Comparison of ENCODE assay signal across 8 cellular contexts in the genomic region with DNA sequence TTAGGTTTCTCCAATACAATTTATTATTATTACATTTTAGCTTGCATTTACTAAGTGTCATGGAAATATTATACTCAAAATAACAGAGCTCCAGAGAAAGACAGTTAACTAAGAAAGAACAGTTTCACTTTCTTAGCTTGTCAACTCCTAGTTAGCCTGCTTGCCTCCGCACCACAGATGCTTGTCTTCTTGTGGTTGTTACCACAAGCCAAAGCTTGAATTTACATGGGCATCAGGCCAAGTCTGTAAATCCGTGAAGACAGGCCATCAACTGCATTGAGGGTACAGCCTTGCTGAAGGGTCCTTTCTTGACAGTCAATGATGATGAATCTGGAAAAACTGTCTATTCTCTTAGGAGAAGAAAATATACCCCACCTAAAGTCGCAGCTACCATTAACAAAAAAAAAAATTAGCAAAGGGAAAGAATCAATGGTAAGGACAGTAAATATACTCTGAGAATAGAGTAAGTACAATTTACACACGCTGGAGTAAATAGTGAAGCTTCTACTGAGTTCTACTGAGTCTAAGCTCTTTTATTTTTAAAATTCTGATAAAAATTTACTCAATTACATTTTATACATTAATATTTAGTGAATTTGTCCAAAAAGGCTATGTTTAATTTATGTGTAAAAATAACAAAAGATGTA. TPM values are rescaled to one million over a fixed set of nuclear protein-coding genes. Genes with fewer than 3 reads are reported as not detected.
DNase-seq lines count a peak whose midpoint lies in the region; ATAC-seq and TF ChIP-seq lines count a peak whose summit lies in the region.

No MANE protein-coding gene starts in this region.

- H3K27ac Mint-ChIP-seq in T-cell, result peak overlapping the region; percentile 23 to 30

- no peaks in the 10 kb centered on the region for H3K27me3 ChIP-seq in body of pancreas

- H3K36me3 Mint-ChIP-seq in T-cell, result peaks cover 15% of the 10 kb centered on the region

- H3K4me3 Mint-ChIP-seq in T-cell, result peak overlapping the region; percentile 49 to 72 (median 53)

- H3K27ac ChIP-seq in body of pancreas (no peak overlapping the region), caudate nucleus (ENCODE audit: low read depth, low read length) (no peak overlapping the region)

- peaks cover 17 to 20% (median 20%) of the 10 kb centered on the region in 3 donors for H3K4me1 Mint-ChIP-seq in T-cell

- peaks cover 5% of the 10 kb centered on the region for H3K4me1 ChIP-seq in body of pancreas

- peaks cover 0 to 4% of the 10 kb centered on the region in 2 donors for H3K36me3 ChIP-seq in body of pancreas (replicated peaks in 1 of 2; ENCODE audit: insufficient read depth in 1 of 2, low read depth in 2 of 2)

- DNase-seq in CMK (ENCODE audit: low read depth) (peak; percentile 32), T-cell (peak in 33 of 34 experiments; percentile 10 to 63 (median 45)), body of pancreas (peak in 3 of 4 donors; percentile 35 to 47 (median 42)), smooth muscle cell of the brain vasculature (ENCODE audit: low read depth, low spot score) (peak; percentile 62), caudate nucleus (lab: John Stamatoyannopoulos, UW) (no peak), dedifferentiated amniotic fluid mesenchymal stem cell (ENCODE audit: extremely low spot score) (no peak)

- CTCF ChIA-PET in T-cell (lab: Charles Lee), result interaction anchor here (0.6 to 1.2 kb wide), 7 partner anchors 16 to 225 kb away, joined by 3 to 4 read pairs (median 3); partner anchors contain the start of gene DENND5A (in 1 of the 2)

- POLR2A ChIA-PET in T-cell (lab: Charles Lee), result interaction anchor here (0.6 to 1.3 kb wide), 8 partner anchors 9 to 179 kb away, joined by 3 to 5 read pairs (median 4); partner anchors contain the start of gene ZNF143 (in 1 of the 2)

- intact Hi-C loops in body of pancreas (cut with DNase I), result no loop called here

- no peak for TF ChIP-seq POLR2A in body of pancreas (IDR thresholded peaks at IDR 0.05)

- H3K4me3 ChIP-seq in body of pancreas, result no peak overlapping the region

- H3K9me3 ChIP-seq in body of pancreas, result no peaks in the 10 kb centered on the region

- TF ChIP-seq CTCF in body of pancreas (IDR thresholded peaks at IDR 0.05), result no peak

- ATAC-seq in GM19395 (IDR thresholded peaks at IDR 0.05; ENCODE audit: unreplicated experiment) (peak; percentile 96), HG03565 (IDR thresholded peaks at IDR 0.05; ENCODE audit: unreplicated experiment) (peak; percentile 86), T-cell (replicated peaks in 1 of 4) (peak; percentile 88 to 96 (median 94)), body of pancreas (no peak)

- no peaks in the 10 kb centered on the region for H3K9me3 Mint-ChIP-seq in T-cell

- 44 to 50% methylated on average over 4 of the region's 4 CpGs for WGBS in body of pancreas, 2 donors

- no peaks in the 10 kb centered on the region for H3K27me3 Mint-ChIP-seq in T-cell

RNA-seq across cellular contexts. Expression of gene DENND5A, which starts 15.6 kb away (rescaled TPM):
- total RNA-seq in T-cell (100 to 1,000 TPM in 2 of 5 donors, 10 to 100 TPM in 3; 57.8 to 151 (median 84.2) TPM), body of pancreas (10 to 100 TPM; 22.1 to 31.3 TPM)

RNA-seq across cellular contexts. Expression of gene TMEM41B, which starts 33.6 kb away (rescaled TPM):
- total RNA-seq in T-cell (10 to 100 TPM; 29.0 to 55.6 (median 42.7) TPM), body of pancreas (10 to 100 TPM; 25.4 to 35.9 TPM)

Comparison
In these comparisons a context has a peak if more than half of its experiments do, and no peak if none do; other contexts are left out.
1. DNase-seq: peak in CMK (single experiment), T-cell (33 of 34), body of pancreas (3 of 4) and smooth muscle cell of the brain vasculature (single experiment); none in caudate nucleus (0 of 61) and dedifferentiated amniotic fluid mesenchymal stem cell (single experiment).